ENCODE assay signal across 8 cellular contexts in genomic region chr22:42439821-42440674, GRCh38. TPM values are rescaled to one million over a fixed set of nuclear protein-coding genes. Genes with fewer than 3 reads are reported as not detected.
DNase-seq lines count a peak whose midpoint lies in the region; ATAC-seq and TF ChIP-seq lines count a peak whose summit lies in the region.

No MANE protein-coding gene starts in this region.

- H3K27me3 ChIP-seq in CD4-positive, alpha-beta memory T cell (ENCODE audit: insufficient read depth, low read length), result no peaks in the 10 kb centered on the region
- H3K27me3 ChIP-seq in adrenal gland (no peaks in the 10 kb centered on the region), mesenchymal stem cell (ENCODE audit: control insufficient read depth in 1 of 2, insufficient read depth in 1 of 2, low read length in 2 of 2) (peaks cover 4 to 21% of the 10 kb centered on the region in 2 experiments)

- CTCF ChIA-PET in CD4-positive, alpha-beta memory T cell (lab: Charles Lee; ENCODE audit: partially characterized antibody), result interaction anchor here (1.1 to 5.8 kb wide), 2 partner anchors 338 to 349 kb away, joined by 4 to 61 read pairs; partner anchors contain the start of gene NDUFA6

- in situ Hi-C loops in KBM-7 (cut with MboI; ENCODE audit: low pct_unique_long_range_greater_than_20kb, low sequenced_read_pairs), result loop anchor here (25.0 kb wide), 1 partner anchor 278 kb away; no protein-coding TSS in a partner anchor

- no peak overlapping the region for H3K4me3 ChIP-seq in CD4-positive, alpha-beta memory T cell (ENCODE audit: low read length in 2 of 2)
- H3K4me3 ChIP-seq in adrenal gland, result no peak overlapping the region
- peak overlapping the region; percentile 22 to 72 for H3K4me3 ChIP-seq in mesenchymal stem cell (ENCODE audit: insufficient read depth in 1 of 2, low read depth in 1 of 2, low read length in 2 of 2)

- H3K9me3 ChIP-seq in CD4-positive, alpha-beta memory T cell (ENCODE audit: control insufficient read depth in 1 of 2, low read length in 2 of 2), result no peaks in the 10 kb centered on the region
- H3K9me3 ChIP-seq in adrenal gland (replicated peaks in 1 of 3) (no peaks in the 10 kb centered on the region), mesenchymal stem cell (ENCODE audit: control insufficient read depth, low read length) (no peaks in the 10 kb centered on the region)

- H3K36me3 ChIP-seq in CD4-positive, alpha-beta memory T cell (ENCODE audit: insufficient read depth, low read length), result no peaks in the 10 kb centered on the region
- H3K36me3 ChIP-seq in adrenal gland (replicated peaks in 1 of 2), result no peaks in the 10 kb centered on the region
- H3K36me3 ChIP-seq in mesenchymal stem cell (ENCODE audit: control insufficient read depth in 1 of 2, insufficient read depth in 2 of 2, low read depth in 1 of 2, low read length in 2 of 2), result no peaks in the 10 kb centered on the region

- peak overlapping the region in 5 of 7 donors; percentile 15 to 82 (median 37) for H3K27ac Mint-ChIP-seq in CD4-positive, alpha-beta memory T cell

- no peak overlapping the region for H3K4me2 ChIP-seq in mesenchymal stem cell (ENCODE audit: low read length, poor library complexity, severe bottlenecking)

- no peaks in the 10 kb centered on the region for H3K9me3 Mint-ChIP-seq in CD4-positive, alpha-beta memory T cell

- no peak for TF ChIP-seq POLR2A in adrenal gland (IDR thresholded peaks at IDR 0.05)

- no peak for ATAC-seq in HG03342 (IDR thresholded peaks at IDR 0.05; ENCODE audit: unreplicated experiment)

- no peak overlapping the region for H2BK120ac ChIP-seq in mesenchymal stem cell (ENCODE audit: low read depth, low read length)

- H2AFZ ChIP-seq in mesenchymal stem cell (ENCODE audit: low read depth, low read length), result no peak overlapping the region

- H2AK5ac ChIP-seq in mesenchymal stem cell (ENCODE audit: low read length, severe bottlenecking), result no peak overlapping the region

- TF ChIP-seq CTCF in adrenal gland (IDR thresholded peaks at IDR 0.05), result no peak

- peak overlapping the region in 1 of 2 experiments; percentile 84 for H2BK12ac ChIP-seq in mesenchymal stem cell (ENCODE audit: low read length in 2 of 2)

- H3K36me3 Mint-ChIP-seq in CD4-positive, alpha-beta memory T cell, result no peaks in the 10 kb centered on the region

- H3K4me1 Mint-ChIP-seq in CD4-positive, alpha-beta memory T cell, result peaks cover 16 to 37% (median 25%) of the 10 kb centered on the region in 4 donors

- POLR2A ChIA-PET in CD4-positive, alpha-beta memory T cell (lab: Charles Lee; ENCODE audit: partially characterized antibody), result interaction anchor here (1.0 to 1.4 kb wide), 2 partner anchors 79 to 361 kb away, joined by 3 to 5 read pairs; partner anchors contain the start of gene SMDT1

- H2BK5ac ChIP-seq in mesenchymal stem cell (ENCODE audit: low read depth, low read length, poor library complexity, severe bottlenecking), result no peak overlapping the region

- H3K14ac ChIP-seq in mesenchymal stem cell (ENCODE audit: low read length in 2 of 2), result peak overlapping the region in 1 of 2 experiments; percentile 71

- intact Hi-C loops in CD4-positive, alpha-beta memory T cell (cut with micrococcal nuclease), result loop anchor here (5.0 kb wide), 1 partner anchor 163 kb away; no protein-coding TSS in a partner anchor
- intact Hi-C loops in adrenal gland (cut with DNase I), result loop anchor here (5.0 to 10.0 kb wide), 4 partner anchors 165 to 473 kb away; partner anchors contain the start of genes SEPTIN3 (in 1 of the 2) and TCF20 (in 1 of the 2)

- peak overlapping the region; percentile 59 for H3K9ac ChIP-seq in mesenchymal stem cell (ENCODE audit: low read length)

- WGBS in adrenal gland, 4 donors, result 56 to 62% (median 59%) methylated on average over 20 of the region's 20 CpGs
- WGBS in mesenchymal stem cell, result 75% methylated on average over 20 of the region's 20 CpGs

- H4K8ac ChIP-seq in mesenchymal stem cell (ENCODE audit: low read length), result no peak overlapping the region

- peak overlapping the region; percentile 23 for H3K27ac ChIP-seq in CD4-positive, alpha-beta memory T cell (ENCODE audit: low read depth, low read length)
- H3K27ac ChIP-seq in adrenal gland (peak overlapping the region in 3 of 5 donors; percentile 37 to 70 (median 68)), mesenchymal stem cell (ENCODE audit: low read length, poor library complexity, severe bottlenecking) (no peak overlapping the region)

- H3K27me3 Mint-ChIP-seq in CD4-positive, alpha-beta memory T cell, result no peaks in the 10 kb centered on the region

- DNase-seq in CD4-positive, alpha-beta memory T cell, result no peak
- DNase-seq in KBM-7 (peak; percentile 64), adrenal gland (peak; percentile 33 to 67 (median 45)), mesenchymal stem cell (peak; percentile 19), NCI-H1092 (lab: John Stamatoyannopoulos, UW) (no peak), KG1 (lab: John Stamatoyannopoulos, UW) (no peak), DMS 273 (lab: John Stamatoyannopoulos, UW; ENCODE audit: unreplicated experiment) (no peak)

- peak overlapping the region in 1 of 2 experiments; percentile 32 for H3K4ac ChIP-seq in mesenchymal stem cell (ENCODE audit: low read depth in 1 of 2, low read length in 2 of 2)

- H2BK15ac ChIP-seq in mesenchymal stem cell (ENCODE audit: low read depth, poor library complexity, severe bottlenecking), result no peak overlapping the region

- no peak overlapping the region for H4K91ac ChIP-seq in mesenchymal stem cell (ENCODE audit: low read length)

- H3K4me3 Mint-ChIP-seq in CD4-positive, alpha-beta memory T cell, result peak overlapping the region in 3 of 8 donors; percentile 32 to 64 (median 54)

- peak overlapping the region in 1 of 2 experiments; percentile 4 for H3K18ac ChIP-seq in mesenchymal stem cell (ENCODE audit: low read depth in 1 of 2, low read length in 2 of 2)

- peaks cover 27% of the 10 kb centered on the region for H3K4me1 ChIP-seq in CD4-positive, alpha-beta memory T cell (ENCODE audit: insufficient read depth, low read length)
- H3K4me1 ChIP-seq in adrenal gland (replicated peaks in 1 of 2) (peaks cover 14 to 39% of the 10 kb centered on the region in 2 donors), mesenchymal stem cell (ENCODE audit: control insufficient read depth, insufficient read depth, low read depth, low read length) (peaks cover 29% of the 10 kb centered on the region)

- no peaks in the 10 kb centered on the region for H3K79me1 ChIP-seq in mesenchymal stem cell (replicated peaks; ENCODE audit: low read length, poor library complexity, severe bottlenecking)

- H3K23ac ChIP-seq in mesenchymal stem cell (ENCODE audit: low read length in 2 of 2), result no peak overlapping the region

RNA-seq across cellular contexts. Expression of gene NFAM1, which starts 7.8 kb away (rescaled TPM):
- under 1 TPM; 0.29 to 0.55 TPM for total RNA-seq in CD4-positive, alpha-beta memory T cell
- under 1 TPM in 1 of 2 donors, not detected in 1; 0.05 TPM for polyA plus RNA-seq in CD4-positive, alpha-beta memory T cell
- 10 to 100 TPM in 2 of 8 donors, 1 to 10 TPM in 6; 1.9 to 11.2 (median 8.5) TPM for total RNA-seq in adrenal gland
- polyA plus RNA-seq in adrenal gland, result 1 to 10 TPM in 2 of 3 donors, under 1 TPM in 1; 0.88 to 3.1 (median 1.1) TPM
- polyA plus RNA-seq in mesenchymal stem cell (2013, experiment 1 of 2), result 0.03 TPM
- 0.03 TPM for polyA plus RNA-seq in mesenchymal stem cell (2013, experiment 2 of 2)

Comparison
In these comparisons a context has a peak if more than half of its experiments do, and no peak if none do; other contexts are left out.
1. DNase-seq: peak in KBM-7 (single experiment), adrenal gland (7 of 7) and mesenchymal stem cell (single experiment); none in CD4-positive, alpha-beta memory T cell (0 of 5), NCI-H1092 (single experiment), KG1 (single experiment) and DMS 273 (single experiment).
2. H3K4me3 ChIP-seq: peak in mesenchymal stem cell (2 of 2); none in CD4-positive, alpha-beta memory T cell (0 of 2) and adrenal gland (0 of 4).